Comparison of ENCODE assay signal across 1 cellular context in the genomic region with DNA sequence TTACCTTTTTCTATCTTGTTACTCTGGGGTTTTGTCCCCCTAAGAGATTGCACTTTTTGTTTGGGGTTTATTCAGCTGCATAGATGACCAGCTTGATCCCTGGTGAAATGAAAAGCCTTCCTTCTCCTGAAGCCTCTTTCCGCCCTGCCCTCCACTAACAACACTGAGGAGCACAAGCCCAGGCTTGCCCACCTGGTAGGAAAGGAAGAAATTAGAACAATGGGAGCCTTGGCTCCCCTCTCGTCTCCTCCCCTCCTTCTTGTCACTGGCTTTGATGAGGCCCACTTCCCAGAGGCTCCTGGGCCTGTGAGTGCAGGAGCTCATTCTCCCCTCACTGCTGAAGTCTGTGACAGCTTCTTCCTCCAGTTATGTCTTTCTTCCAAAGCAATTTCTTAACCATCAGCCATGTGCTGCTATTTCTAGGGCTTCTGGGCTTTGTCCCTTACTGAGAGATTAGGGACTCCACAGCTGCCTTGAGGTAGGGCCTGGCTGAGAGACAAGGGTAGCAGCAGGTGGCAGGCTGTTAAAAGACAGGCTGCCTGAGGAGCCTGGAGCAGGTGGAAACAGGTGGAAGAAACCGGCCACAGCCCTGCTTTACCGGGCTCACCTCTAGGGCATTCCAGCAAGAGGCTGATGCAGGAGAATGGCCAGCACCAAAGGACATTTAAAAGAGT.
TF ChIP-seq lines count a peak whose summit lies in the region.

No MANE protein-coding gene starts in this region.

TF ChIP-seq in GM12878, 131 proteins besides CTCF, POLR2A, EP300 and RAD21:
- TF ChIP-seq, protein P1, sequence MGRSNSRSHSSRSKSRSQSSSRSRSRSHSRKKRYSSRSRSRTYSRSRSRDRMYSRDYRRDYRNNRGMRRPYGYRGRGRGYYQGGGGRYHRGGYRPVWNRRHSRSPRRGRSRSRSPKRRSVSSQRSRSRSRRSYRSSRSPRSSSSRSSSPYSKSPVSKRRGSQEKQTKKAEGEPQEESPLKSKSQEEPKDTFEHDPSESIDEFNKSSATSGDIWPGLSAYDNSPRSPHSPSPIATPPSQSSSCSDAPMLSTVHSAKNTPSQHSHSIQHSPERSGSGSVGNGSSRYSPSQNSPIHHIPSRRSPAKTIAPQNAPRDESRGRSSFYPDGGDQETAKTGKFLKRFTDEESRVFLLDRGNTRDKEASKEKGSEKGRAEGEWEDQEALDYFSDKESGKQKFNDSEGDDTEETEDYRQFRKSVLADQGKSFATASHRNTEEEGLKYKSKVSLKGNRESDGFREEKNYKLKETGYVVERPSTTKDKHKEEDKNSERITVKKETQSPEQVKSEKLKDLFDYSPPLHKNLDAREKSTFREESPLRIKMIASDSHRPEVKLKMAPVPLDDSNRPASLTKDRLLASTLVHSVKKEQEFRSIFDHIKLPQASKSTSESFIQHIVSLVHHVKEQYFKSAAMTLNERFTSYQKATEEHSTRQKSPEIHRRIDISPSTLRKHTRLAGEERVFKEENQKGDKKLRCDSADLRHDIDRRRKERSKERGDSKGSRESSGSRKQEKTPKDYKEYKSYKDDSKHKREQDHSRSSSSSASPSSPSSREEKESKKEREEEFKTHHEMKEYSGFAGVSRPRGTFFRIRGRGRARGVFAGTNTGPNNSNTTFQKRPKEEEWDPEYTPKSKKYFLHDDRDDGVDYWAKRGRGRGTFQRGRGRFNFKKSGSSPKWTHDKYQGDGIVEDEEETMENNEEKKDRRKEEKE (IDR thresholded peaks at IDR 0.05) = no peak
- TF ChIP-seq, protein P2, sequence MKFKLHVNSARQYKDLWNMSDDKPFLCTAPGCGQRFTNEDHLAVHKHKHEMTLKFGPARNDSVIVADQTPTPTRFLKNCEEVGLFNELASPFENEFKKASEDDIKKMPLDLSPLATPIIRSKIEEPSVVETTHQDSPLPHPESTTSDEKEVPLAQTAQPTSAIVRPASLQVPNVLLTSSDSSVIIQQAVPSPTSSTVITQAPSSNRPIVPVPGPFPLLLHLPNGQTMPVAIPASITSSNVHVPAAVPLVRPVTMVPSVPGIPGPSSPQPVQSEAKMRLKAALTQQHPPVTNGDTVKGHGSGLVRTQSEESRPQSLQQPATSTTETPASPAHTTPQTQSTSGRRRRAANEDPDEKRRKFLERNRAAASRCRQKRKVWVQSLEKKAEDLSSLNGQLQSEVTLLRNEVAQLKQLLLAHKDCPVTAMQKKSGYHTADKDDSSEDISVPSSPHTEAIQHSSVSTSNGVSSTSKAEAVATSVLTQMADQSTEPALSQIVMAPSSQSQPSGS (IDR thresholded peaks at IDR 0.05; ENCODE audit: low read length) = no peak
- TF ChIP-seq IKZF1 (conservative IDR thresholded peaks at IDR 0.05) (no peak), ATF7 (IDR thresholded peaks at IDR 0.05; ENCODE audit: low read depth) (no peak)
TF ChIP-seq in GM12878: peak in this region for 0.
